ENCODE assay signal across 8 cellular contexts in the genomic region with DNA sequence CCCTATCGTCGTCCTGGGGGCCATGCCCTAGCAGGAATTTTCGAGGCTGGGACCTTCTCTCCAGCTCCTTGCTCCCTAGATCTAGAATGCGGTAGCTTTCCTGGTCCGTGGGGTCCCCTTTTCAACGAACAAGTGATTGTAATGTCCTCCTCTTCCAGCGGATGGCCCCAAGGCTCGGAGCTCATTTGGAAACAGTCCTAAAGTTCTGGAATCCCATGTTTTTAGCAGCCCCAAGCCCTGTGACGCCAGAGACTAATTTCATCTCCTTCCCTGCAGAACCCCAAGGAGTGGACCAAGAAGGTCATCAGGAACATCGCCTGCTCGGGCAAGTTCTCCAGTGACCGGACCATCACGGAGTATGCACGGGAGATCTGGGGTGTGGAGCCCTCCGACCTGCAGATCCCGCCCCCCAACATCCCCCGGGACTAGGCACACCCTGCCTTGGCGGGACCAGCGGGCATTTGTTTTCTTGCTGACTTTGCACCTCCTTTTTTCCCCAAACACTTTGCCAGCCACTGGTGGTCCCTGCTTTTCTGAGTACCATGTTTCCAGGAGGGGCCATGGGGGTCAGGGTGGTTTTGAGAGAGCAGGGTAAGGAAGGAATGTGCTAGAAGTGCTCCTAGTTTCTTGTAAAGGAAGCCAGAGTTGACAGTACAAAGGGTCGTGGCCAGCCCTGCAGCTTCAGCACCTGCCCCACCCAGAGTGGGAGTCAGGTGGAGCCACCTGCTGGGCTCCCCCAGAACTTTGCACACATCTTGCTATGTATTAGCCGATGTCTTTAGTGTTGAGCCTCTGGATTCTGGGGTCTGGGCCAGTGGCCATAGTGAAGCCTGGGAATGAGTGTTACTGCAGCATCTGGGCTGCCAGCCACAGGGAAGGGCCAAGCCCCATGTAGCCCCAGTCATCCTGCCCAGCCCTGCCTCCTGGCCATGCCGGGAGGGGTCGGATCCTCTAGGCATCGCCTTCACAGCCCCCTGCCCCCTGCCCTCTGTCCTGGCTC. TPM values are rescaled to one million over a fixed set of nuclear protein-coding genes. Genes with fewer than 3 reads are reported as not detected.
DNase-seq lines count a peak whose midpoint lies in the region; ATAC-seq and TF ChIP-seq lines count a peak whose summit lies in the region.

No MANE protein-coding gene starts in this region.

- peaks cover 9 to 62% (median 35%) of the 10 kb centered on the region in 12 donors for H3K4me1 ChIP-seq in heart left ventricle
- H3K4me1 ChIP-seq in SK-N-SH (ENCODE audit: control insufficient read depth in 1 of 2, insufficient read depth in 2 of 2, low read depth in 1 of 2, low read length in 1 of 2) = peaks cover 3 to 24% of the 10 kb centered on the region in 2 experiments; a peak in 1 of 4 replicates

- no peaks in the 10 kb centered on the region for H3K27me3 ChIP-seq in heart left ventricle
- no peaks in the 10 kb centered on the region for H3K27me3 ChIP-seq in SK-N-SH (ENCODE audit: insufficient read depth)

- peaks cover 11% of the 10 kb centered on the region for H3F3A ChIP-seq in SK-N-SH (replicated peaks; ENCODE audit: insufficient read depth)

- H3K27ac ChIP-seq in heart left ventricle = peak overlapping the region in 10 of 12 donors; percentile 68 to 85 (median 78)
- H3K27ac ChIP-seq in SK-N-SH (ENCODE audit: low read depth in 2 of 2, low read length in 1 of 2) = peak overlapping the region in 1 of 2 experiments; percentile 66; a peak in 2 of 4 replicates

- DNase-seq in heart left ventricle = no peak
- no peak for DNase-seq in cardiac septum (ENCODE audit: low spot score)
- DNase-seq in SK-N-SH = no peak
- DNase-seq in epithelial cell of proximal tubule (ENCODE audit: low read depth) = no peak
- peak in 32 of 56 donors; percentile 13 to 72 (median 40) for DNase-seq in nucleus accumbens (lab: John Stamatoyannopoulos, UW)
- no peak for DNase-seq in epidermal melanocyte (ENCODE audit: insufficient read length, low spot score)
- no peak for DNase-seq in NCI-H2081 treated with DMSO at 0.1 percent for 48 hours (lab: John Stamatoyannopoulos, UW)

- TF ChIP-seq POLR2A in heart left ventricle (IDR thresholded peaks at IDR 0.05) = no peak

- H3K9me2 ChIP-seq in SK-N-SH = no peaks in the 10 kb centered on the region

- POLR2A ChIA-PET in SK-N-SH (lab: Yijun Ruan, JAX) = no interaction called here

- ATAC-seq in heart left ventricle (peak in 1 of 4 donors; percentile 0), HG02759 (IDR thresholded peaks at IDR 0.05; ENCODE audit: unreplicated experiment) (peak; percentile 36)

- H3K4me3 ChIP-seq in heart left ventricle (no peak overlapping the region), SK-N-SH (ENCODE audit: low read depth in 2 of 2, low read length in 1 of 2) (no peak overlapping the region), epithelial cell of proximal tubule (ENCODE audit: low read depth, low read length) (no peak overlapping the region)

- H2AFZ ChIP-seq in SK-N-SH (ENCODE audit: low read depth) = no peak overlapping the region

- H3K9me3 ChIP-seq in heart left ventricle (no peaks in the 10 kb centered on the region), SK-N-SH (no peaks in the 10 kb centered on the region)

- 71 to 78% (median 76%) methylated on average over 23 to 24 of the region's 24 CpGs for WGBS in heart left ventricle, 4 donors
- 90% methylated on average over 18 of the region's 24 CpGs for WGBS in SK-N-SH (ENCODE audit: low lambda C conversion rate)

- H3K79me2 ChIP-seq in SK-N-SH (ENCODE audit: insufficient read depth) = no peaks in the 10 kb centered on the region

- CTCF ChIA-PET in SK-N-SH (lab: Yijun Ruan, JAX) = interaction anchor here (0.9 to 5.1 kb wide), 16 partner anchors 11 to 417 kb away, joined by 3 to 104 read pairs (median 6); a partner anchor contains a TSS

- H3K9ac ChIP-seq in SK-N-SH = no peak overlapping the region

- H4K20me1 ChIP-seq in SK-N-SH (ENCODE audit: insufficient read depth) = no peaks in the 10 kb centered on the region; the same call in 1 of the 2 replicates

- TF ChIP-seq EP300 in SK-N-SH (IDR thresholded peaks at IDR 0.05; ENCODE audit: borderline replicate concordance in 1 of 2, low read depth in 1 of 2, low read length in 1 of 2) = no peak

- H3K36me3 ChIP-seq in heart left ventricle (peaks cover 0 to 63% (median 45%) of the 10 kb centered on the region in 9 donors), SK-N-SH (replicated peaks in 1 of 2; ENCODE audit: control insufficient read depth in 1 of 2, insufficient read depth in 2 of 2, low read length in 1 of 2) (peaks cover 15 to 36% of the 10 kb centered on the region in 2 experiments)

- H3K4me2 ChIP-seq in SK-N-SH = no peak overlapping the region

- TF ChIP-seq RAD21 in SK-N-SH (IDR thresholded peaks at IDR 0.05; ENCODE audit: low read length) = peak; percentile 15; the same call in 1 of the 2 replicates

- TF ChIP-seq CTCF in heart left ventricle (IDR thresholded peaks at IDR 0.05) (peak in 11 of 12 donors; percentile 18 to 53 (median 28)), SK-N-SH (IDR thresholded peaks at IDR 0.05) (peak; percentile 50), epithelial cell of proximal tubule (conservative IDR thresholded peaks at IDR 0.05; ENCODE audit: low read depth, low read length) (peak; percentile 54)

- intact Hi-C loops in heart left ventricle (cut with DNase I) (loop anchor here in 8 of 10 donors (5.0 to 10.0 kb wide), 5 partner anchors 98 to 302 kb away; a partner anchor contains a TSS), cardiac septum (cut with DNase I) (loop anchor here (5.0 kb wide), 1 partner anchor 101 kb away; no protein-coding TSS in a partner anchor)

TF ChIP-seq in SK-N-SH, 30 proteins besides CTCF, POLR2A, EP300 and RAD21:
- TF ChIP-seq SMC3 (IDR thresholded peaks at IDR 0.05; ENCODE audit: low read depth, low read length) = peak; percentile 16; the same call in 1 of the 2 replicates
- no peak for TF ChIP-seq TCF12 (IDR thresholded peaks at IDR 0.05)

RNA-seq across cellular contexts. Expression of a gene that starts 48.5 kb away (rescaled TPM):
- total RNA-seq in heart left ventricle = 100 to 1,000 TPM; 172 to 450 (median 233) TPM
- polyA plus RNA-seq in heart left ventricle = 100 to 1,000 TPM; 144 to 227 TPM
- 386 TPM for total RNA-seq in cardiac septum
- 32.2 and 35.8 TPM in 2 replicates for polyA plus RNA-seq in SK-N-SH (2012; rRNA removed)
- polyA plus RNA-seq in SK-N-SH (2012; cell fraction: cytosol; rRNA removed) = 16.8 and 25.0 TPM in 2 replicates
- 75.6 and 77.6 TPM in 2 replicates for polyA plus RNA-seq in SK-N-SH (2012; cell fraction: nucleus; rRNA removed)
- 145 and 241 TPM in 2 replicates for total RNA-seq in epithelial cell of proximal tubule

Comparison
In these comparisons a context has a peak if more than half of its experiments do, and no peak if none do; other contexts are left out.
1. DNase-seq: peak in nucleus accumbens (32 of 56); none in heart left ventricle (0 of 5), cardiac septum (single experiment), SK-N-SH (single experiment), epithelial cell of proximal tubule (single experiment), epidermal melanocyte (single experiment) and NCI-H2081 treated with DMSO at 0.1 percent for 48 hours (single experiment).
2. Peak in every context shown above with its lines, with median percentiles within 50 percentile points of each other: CTCF ChIP-seq.